Comparison of ENCODE assay signal across 9 cellular contexts in genomic region chr2:216057688-216058193, GRCh38. TPM values are rescaled to one million over a fixed set of nuclear protein-coding genes. Genes with fewer than 3 reads are reported as not detected.
DNase-seq lines count a peak whose midpoint lies in the region; ATAC-seq and TF ChIP-seq lines count a peak whose summit lies in the region.
"Had no signal": no experiment of that assay in that cellular context is flagged by ENCODE, and none has a peak within 500 bp of the region (broad histone marks: within the 10 kb centered on the region; RNA-seq: fewer than 3 reads in every experiment).

No MANE protein-coding gene starts in this region.

- H3K9me3 ChIP-seq in effector memory CD4-positive, alpha-beta T cell (ENCODE audit: control insufficient read depth, low read length), result no peaks in the 10 kb centered on the region
- H3K9me3 ChIP-seq in aorta (ENCODE audit: control insufficient read depth, low read length) (no peaks in the 10 kb centered on the region), psoas muscle (no peaks in the 10 kb centered on the region)

- 73 to 84% methylated on average over 7 of the region's 7 CpGs for WGBS in aorta, 2 donors
- 83 to 86% (median 84%) methylated on average over 7 of the region's 7 CpGs for WGBS in psoas muscle, 3 donors

- ATAC-seq in GM19328 (IDR thresholded peaks at IDR 0.05; ENCODE audit: unreplicated experiment), result peak; percentile 80
- peak; percentile 87 for ATAC-seq in HG03439 (IDR thresholded peaks at IDR 0.05; ENCODE audit: unreplicated experiment)
- no peak for ATAC-seq in aorta (ENCODE audit: low FRiP score)
- ATAC-seq in psoas muscle, result no peak

- no peak for TF ChIP-seq CTCF in psoas muscle (IDR thresholded peaks at IDR 0.05)

- no peaks in the 10 kb centered on the region for H3K36me3 ChIP-seq in effector memory CD4-positive, alpha-beta T cell (ENCODE audit: control insufficient read depth, insufficient read depth, low read length)
- no peaks in the 10 kb centered on the region for H3K36me3 ChIP-seq in aorta (ENCODE audit: control insufficient read depth in 1 of 2, insufficient read depth in 2 of 2, low read length in 1 of 2)
- peaks cover 2 to 5% of the 10 kb centered on the region in 2 donors for H3K36me3 ChIP-seq in psoas muscle (ENCODE audit: insufficient read depth in 1 of 2, low read depth in 1 of 2)

- H3K4me1 ChIP-seq in effector memory CD4-positive, alpha-beta T cell (ENCODE audit: control insufficient read depth, insufficient read depth, low read length, poor library complexity, severe bottlenecking), result peaks cover 13% of the 10 kb centered on the region
- H3K4me1 ChIP-seq in aorta (ENCODE audit: control insufficient read depth in 1 of 2, insufficient read depth in 2 of 2, low read length in 2 of 2) (no peaks in the 10 kb centered on the region), psoas muscle (no peaks in the 10 kb centered on the region)

- intact Hi-C loops in aorta (cut with DNase I) (no loop called here), psoas muscle (cut with DNase I) (no loop called here)

- H3K4me3 ChIP-seq in effector memory CD4-positive, alpha-beta T cell (ENCODE audit: insufficient read depth, low read depth, low read length, poor library complexity, severe bottlenecking), result peak overlapping the region; percentile 22
- H3K4me3 ChIP-seq in skin epidermis, result peak overlapping the region in 2 of 7 experiments; percentile 6
- no peak overlapping the region for H3K4me3 ChIP-seq in aorta (ENCODE audit: low read length in 2 of 2)
- no peak overlapping the region for H3K4me3 ChIP-seq in psoas muscle

- DNase-seq in AG08396 (ENCODE audit: low spot score) (peak; percentile 61), aorta (no peak), psoas muscle (no peak)
- DNase-seq in activated CD4-positive, alpha-beta T cell treated with anti-CD3 and anti-CD28 coated beads for 4 hours, result peak; percentile 42 to 46
- DNase-seq in effector memory CD4-positive, alpha-beta T cell, result peak; percentile 8 to 25 (median 23)
- DNase-seq: DND-41 had no signal

- peak overlapping the region; percentile 66 for H3K27ac ChIP-seq in effector memory CD4-positive, alpha-beta T cell (ENCODE audit: insufficient read depth, low read length, poor library complexity, severe bottlenecking)
- H3K27ac ChIP-seq in skin epidermis (peak overlapping the region in 18 of 21 experiments; percentile 26 to 88 (median 66)), aorta (ENCODE audit: low read depth in 1 of 2, low read length in 2 of 2) (no peak overlapping the region), psoas muscle (no peak overlapping the region)

- no peaks in the 10 kb centered on the region for H3K27me3 ChIP-seq in effector memory CD4-positive, alpha-beta T cell (replicated peaks; ENCODE audit: control insufficient read depth, insufficient read depth, low read length, poor library complexity, severe bottlenecking)
- H3K27me3 ChIP-seq in aorta (ENCODE audit: control insufficient read depth in 1 of 2, insufficient read depth in 2 of 2, low read length in 1 of 2) (no peaks in the 10 kb centered on the region), psoas muscle (ENCODE audit: insufficient read depth in 3 of 3, low read length in 2 of 3) (no peaks in the 10 kb centered on the region)

RNA-seq across cellular contexts. Expression of gene PECR, which starts 23.9 kb away (rescaled TPM):
- total RNA-seq in aorta (1 to 10 TPM; 3.0 to 5.6 TPM), psoas muscle (1 to 10 TPM; 2.5 to 4.8 (median 3.0) TPM)
- polyA plus RNA-seq in aorta (1 to 10 TPM; 2.8 to 9.3 TPM), psoas muscle (1 to 10 TPM; 1.9 to 2.5 (median 2.5) TPM)

RNA-seq across cellular contexts. Expression of gene TMEM169, which starts 24.0 kb away (rescaled TPM):
- total RNA-seq in aorta (under 1 TPM; 0.32 to 0.72 TPM), psoas muscle (under 1 TPM in 2 of 4 donors, not detected in 2; 0.07 to 0.41 TPM)
- polyA plus RNA-seq in aorta (not detected), psoas muscle (under 1 TPM; 0.07 to 0.08 (median 0.08) TPM)

RNA-seq across cellular contexts. Expression of gene MREG, which starts 44.4 kb away (rescaled TPM):
- total RNA-seq in aorta (1 to 10 TPM; 1.6 to 2.5 TPM), psoas muscle (under 1 TPM; 0.24 to 0.64 (median 0.43) TPM)
- polyA plus RNA-seq in aorta (1 to 10 TPM in 1 of 2 donors, under 1 TPM in 1; 0.31 to 1.9 TPM), psoas muscle (1 to 10 TPM in 1 of 3 donors, under 1 TPM in 2; 0.34 to 6.8 (median 0.37) TPM)

RNA-seq across cellular contexts. Expression of gene XRCC5, which starts 51.4 kb away (rescaled TPM):
- total RNA-seq in aorta (100 to 1,000 TPM; 170 to 189 TPM), psoas muscle (100 to 1,000 TPM; 137 to 173 (median 148) TPM)
- polyA plus RNA-seq in aorta (10 to 100 TPM; 64.0 to 80.2 TPM), psoas muscle (100 to 1,000 TPM in 2 of 3 donors, 10 to 100 TPM in 1; 75.3 to 147 (median 125) TPM)

Comparison
In these comparisons a context has a peak if more than half of its experiments do, and no peak if none do; other contexts are left out.
1. DNase-seq: peak in AG08396 (single experiment), activated CD4-positive, alpha-beta T cell treated with anti-CD3 and anti-CD28 coated beads for 4 hours (2 of 2) and effector memory CD4-positive, alpha-beta T cell (3 of 3); none in aorta (0 of 2) and psoas muscle (0 of 2).
2. ATAC-seq: peak in GM19328 (single experiment) and HG03439 (single experiment); none in aorta (single experiment) and psoas muscle (0 of 4).
3. H3K27ac ChIP-seq: peak in effector memory CD4-positive, alpha-beta T cell (single experiment) and skin epidermis (18 of 21); none in aorta (0 of 2) and psoas muscle (single experiment).